1 cellular context compared by ENCODE assay signal in genomic region chr19:34288381-34288780, GRCh38.
TF ChIP-seq lines count a peak whose summit lies in the region.

No MANE protein-coding gene starts in this region.

TF ChIP-seq in GM12878, 131 proteins besides CTCF, POLR2A, EP300 and RAD21 (continued from another document):
- TF ChIP-seq TCF7 (IDR thresholded peaks at IDR 0.05; ENCODE audit: borderline replicate concordance) (no peak), PKNOX1 (IDR thresholded peaks at IDR 0.05) (peak; percentile 14; the same call in 1 of the 2 replicates), BRCA1 (IDR thresholded peaks at IDR 0.05; ENCODE audit: low read depth, low read length) (no peak), EGR1 (IDR thresholded peaks at IDR 0.05; ENCODE audit: borderline replicate concordance in 1 of 2, low read depth in 2 of 2, low read length in 2 of 2) (no peak), RUNX3 (IDR thresholded peaks at IDR 0.05; ENCODE audit: low read length) (peak; percentile 18; the same call in 1 of the 2 replicates), CEBPZ (IDR thresholded peaks at IDR 0.05; ENCODE audit: low read depth, low read length) (no peak), NFYA (IDR thresholded peaks at IDR 0.05; ENCODE audit: borderline replicate concordance, low read depth, low read length) (no peak), NR2C1 (IDR thresholded peaks at IDR 0.05) (no peak), TBL1XR1 (IDR thresholded peaks at IDR 0.05; ENCODE audit: low read depth, low read length) (no peak), NR2F1 (conservative IDR thresholded peaks at IDR 0.05) (peak; percentile 76)
TF ChIP-seq in GM12878: peak in this region for 3.
